ENCODE assay signal across 22 cellular contexts in genomic region chr5:91168859-91169258, GRCh38.
"Had no signal": no experiment of that assay in that cellular context is flagged by ENCODE, and none has a peak within 500 bp of the region (broad histone marks: within the 10 kb centered on the region; RNA-seq: fewer than 3 reads in every experiment).

No MANE protein-coding gene starts in this region.

- H3K4me3 Mint-ChIP-seq: dendritic cell treated with granulocyte-macrophage colony-stimulating factor and Interleukin-4, amounts not matched to agents 40 ng/mL and 50 ng/mL, for 4 days; effector memory CD8-positive, alpha-beta T cell; immature natural killer cell; memory B cell; mesothelial cell of epicardium; natural killer cell treated with Interleukin-12 subunit alpha and Interleukin-12 subunit beta and Interleukin-15 and Interleukin-18, amount 100 ng/mL, for 72 hours; neural progenitor cell had no signal

- FAIRE-seq: keratinocyte, small intestine had no signal

- H3K9ac ChIP-seq: neural progenitor cell had no signal

- ATAC-seq: effector memory CD8-positive, alpha-beta T cell; foreskin keratinocyte; lower lobe of right lung; natural killer cell treated with Interleukin-12 subunit alpha and Interleukin-12 subunit beta and Interleukin-15 and Interleukin-18, amount 100 ng/mL, for 72 hours had no signal

- H2AFZ ChIP-seq: neural progenitor cell had no signal

- H3K27me3 Mint-ChIP-seq: dendritic cell treated with granulocyte-macrophage colony-stimulating factor and Interleukin-4, amounts not matched to agents 40 ng/mL and 50 ng/mL, for 4 days had no signal

- H3K36me3 ChIP-seq: esophagus muscularis mucosa, left ventricle myocardium inferior, lower lobe of right lung, neural progenitor cell, ovary, right atrium auricular region, tibial artery, upper lobe of left lung, uterus had no signal

- H3K9me3 ChIP-seq: esophagus muscularis mucosa, left ventricle myocardium inferior, lower lobe of right lung, ovary, right atrium auricular region, tibial artery, upper lobe of left lung, uterus had no signal

- H3K4me1 Mint-ChIP-seq: memory B cell had no signal

- H3K36me3 Mint-ChIP-seq: immature natural killer cell; memory B cell; natural killer cell treated with Interleukin-12 subunit alpha and Interleukin-12 subunit beta and Interleukin-15 and Interleukin-18, amount 100 ng/mL, for 72 hours had no signal

- DNase-seq: effector memory CD8-positive, alpha-beta T cell; foreskin keratinocyte; immature natural killer cell; left ventricle myocardium inferior; lower lobe of right lung; nucleus accumbens; ovary; small intestine; stimulated activated CD4-positive, alpha-beta T cell treated with anti-CD3 and anti-CD28 coated beads, Interleukin-12 subunit alpha, Interleukin-12 subunit beta, amount 100 ng/mL, for 4 hours; stimulated activated naive CD4-positive, alpha-beta T cell; tibial artery; upper lobe of left lung; uterus had no signal

- H3K4me2 ChIP-seq: neural progenitor cell had no signal

- H3K27ac Mint-ChIP-seq: dendritic cell treated with granulocyte-macrophage colony-stimulating factor and Interleukin-4, amounts not matched to agents 40 ng/mL and 50 ng/mL, for 4 days; effector memory CD8-positive, alpha-beta T cell; immature natural killer cell; memory B cell; mesothelial cell of epicardium; natural killer cell treated with Interleukin-12 subunit alpha and Interleukin-12 subunit beta and Interleukin-15 and Interleukin-18, amount 100 ng/mL, for 72 hours; neural progenitor cell had no signal

- H3K4me1 ChIP-seq: left ventricle myocardium inferior, lower lobe of right lung, right atrium auricular region, uterus had no signal

- H3K4me3 ChIP-seq: esophagus muscularis mucosa, left ventricle myocardium inferior, lower lobe of right lung, neural progenitor cell, ovary, right atrium auricular region, tibial artery, upper lobe of left lung, uterus had no signal

- H3K9me3 Mint-ChIP-seq: dendritic cell treated with granulocyte-macrophage colony-stimulating factor and Interleukin-4, amounts not matched to agents 40 ng/mL and 50 ng/mL, for 4 days; effector memory CD8-positive, alpha-beta T cell; immature natural killer cell; memory B cell; mesothelial cell of epicardium; natural killer cell treated with Interleukin-12 subunit alpha and Interleukin-12 subunit beta and Interleukin-15 and Interleukin-18, amount 100 ng/mL, for 72 hours; neural progenitor cell had no signal

- H3K27ac ChIP-seq: epithelial cell of prostate, esophagus muscularis mucosa, foreskin keratinocyte, left ventricle myocardium inferior, lower lobe of right lung, neural progenitor cell, ovary, right atrium auricular region, tibial artery, upper lobe of left lung, uterus had no signal

- H3K27me3 ChIP-seq: esophagus muscularis mucosa, foreskin keratinocyte, neural progenitor cell, ovary, right atrium auricular region, tibial artery, upper lobe of left lung, uterus had no signal
